In genomic region chr1:19596719-19597462, GRCh38 we compare ENCODE assay signal across 8 cellular contexts. TPM values are rescaled to one million over a fixed set of nuclear protein-coding genes. Genes with fewer than 3 reads are reported as not detected.
DNase-seq lines count a peak whose midpoint lies in the region; ATAC-seq and TF ChIP-seq lines count a peak whose summit lies in the region.

No MANE protein-coding gene starts in this region.

- H3K79me2 ChIP-seq in PC-9 (ENCODE audit: low read depth): peaks cover 50% of the 10 kb centered on the region

- H3F3A ChIP-seq in PC-9 (ENCODE audit: insufficient read depth, low read depth): peaks cover 12% of the 10 kb centered on the region; the same call in 1 of the 2 replicates

- H3K9me3 Mint-ChIP-seq in activated T-cell treated with anti-CD3 and anti-CD28 coated beads, Interleukin-2, amount 50 U/mL, for 4 hours: no peaks in the 10 kb centered on the region

- H3K4me3 ChIP-seq in PC-9 (peak overlapping the region; percentile 74), esophagus (ENCODE audit: low read depth in 1 of 2, low read length in 2 of 2) (peak overlapping the region; percentile 94 to 95), mucosa of rectum (ENCODE audit: low read length in 2 of 2) (peak overlapping the region; percentile 79 to 83)

- peak overlapping the region; percentile 84 for H3K27ac ChIP-seq in PC-9
- peak overlapping the region; percentile 92 to 97 for H3K27ac ChIP-seq in esophagus (ENCODE audit: low read depth in 2 of 2, low read length in 1 of 2)
- peak overlapping the region; percentile 93 to 97 for H3K27ac ChIP-seq in mucosa of rectum (ENCODE audit: low read depth in 2 of 2, low read length in 2 of 2)

- H3K4me3 Mint-ChIP-seq in activated T-cell treated with anti-CD3 and anti-CD28 coated beads, Interleukin-2, amount 50 U/mL, for 4 hours: peak overlapping the region; percentile 100

- peaks cover 48% of the 10 kb centered on the region for H3K4me1 Mint-ChIP-seq in activated T-cell treated with anti-CD3 and anti-CD28 coated beads, Interleukin-2, amount 50 U/mL, for 4 hours (ENCODE audit: low read depth)

- ATAC-seq in GM21723 (IDR thresholded peaks at IDR 0.05; ENCODE audit: unreplicated experiment): peak; percentile 89
- peak; percentile 83 to 88 for ATAC-seq in activated T-cell treated with anti-CD3 and anti-CD28 coated beads, Interleukin-2, amount 50 U/mL, for 4 hours

- intact Hi-C loops in PC-9 (cut with micrococcal nuclease; ENCODE audit: unreplicated experiment): loop anchor here (2.0 to 5.0 kb wide), 3 partner anchors 50 to 148 kb away; partner anchors contain the start of gene CAPZB

- in situ Hi-C loops in KBM-7 (cut with MboI; ENCODE audit: low pct_unique_long_range_greater_than_20kb, low sequenced_read_pairs): no loop called here

- H3K9me3 ChIP-seq in PC-9 (ENCODE audit: insufficient read depth, low read depth): no peaks in the 10 kb centered on the region
- H3K9me3 ChIP-seq in esophagus (ENCODE audit: control insufficient read depth in 2 of 2, insufficient read depth in 1 of 2, low read depth in 1 of 2, low read length in 1 of 2): no peaks in the 10 kb centered on the region
- no peaks in the 10 kb centered on the region for H3K9me3 ChIP-seq in mucosa of rectum (ENCODE audit: control insufficient read depth in 2 of 2, low read length in 2 of 2)

- H3K27me3 ChIP-seq in PC-9 (ENCODE audit: insufficient read depth, low read depth) (no peaks in the 10 kb centered on the region), esophagus (ENCODE audit: control insufficient read depth in 1 of 2, insufficient read depth in 2 of 2, low read length in 2 of 2) (no peaks in the 10 kb centered on the region), mucosa of rectum (ENCODE audit: control insufficient read depth in 2 of 2, insufficient read depth in 2 of 2, low read length in 2 of 2) (no peaks in the 10 kb centered on the region)

- H4K20me1 ChIP-seq in PC-9 (ENCODE audit: insufficient read depth): no peaks in the 10 kb centered on the region

- WGBS in esophagus, 2 donors: 0% methylated on average over 58 to 60 of the region's 60 CpGs

- no TSS peak for BruUV-seq in PC-9 (replicated peaks; lab: Mats Ljungman, UMichigan)

- no peaks in the 10 kb centered on the region for H3K36me3 ChIP-seq in PC-9 (ENCODE audit: low read depth)
- H3K36me3 ChIP-seq in esophagus (ENCODE audit: control insufficient read depth in 2 of 2, insufficient read depth in 2 of 2, low read length in 1 of 2): peaks cover 0 to 3% of the 10 kb centered on the region in 2 donors
- peaks cover 0 to 2% of the 10 kb centered on the region in 2 donors for H3K36me3 ChIP-seq in mucosa of rectum (ENCODE audit: control insufficient read depth in 2 of 2, insufficient read depth in 2 of 2, low read length in 2 of 2)

- H2AFZ ChIP-seq in PC-9: peak overlapping the region; percentile 87

- peaks cover 24% of the 10 kb centered on the region for H3K36me3 Mint-ChIP-seq in activated T-cell treated with anti-CD3 and anti-CD28 coated beads, Interleukin-2, amount 50 U/mL, for 4 hours (ENCODE audit: insufficient read depth)

- CTCF ChIA-PET in PC-9 (lab: Charles Lee): no interaction called here

- no peaks in the 10 kb centered on the region for H3K9me2 ChIP-seq in PC-9 (ENCODE audit: insufficient read depth)

- DNase-seq in DMS53 treated with DMSO at 0.1 percent for 48 hours (lab: John Stamatoyannopoulos, UW; ENCODE audit: unreplicated experiment) (peak; percentile 96), KBM-7 (peak; percentile 98), PC-9 (peak; percentile 92 to 94)
- peak; percentile 96 for DNase-seq in activated T-cell treated with anti-CD3 and anti-CD28 coated beads, Interleukin-2, amount 50 U/mL, for 4 hours
- DNase-seq in stimulated activated CD8-positive, alpha-beta memory T cell treated with anti-CD3 and anti-CD28 coated beads, Interleukin-4, amount 100 ng/mL, for 4 hours (ENCODE audit: low read depth in 2 of 2, low spot score in 1 of 2): peak; percentile 93 to 97

- H3K4me2 ChIP-seq in PC-9: peak overlapping the region; percentile 95

- H3K9ac ChIP-seq in mucosa of rectum (ENCODE audit: low read depth in 1 of 2, low read length in 2 of 2): peak overlapping the region; percentile 91 to 97

- no peaks in the 10 kb centered on the region for H3K27me3 Mint-ChIP-seq in activated T-cell treated with anti-CD3 and anti-CD28 coated beads, Interleukin-2, amount 50 U/mL, for 4 hours (ENCODE audit: low read depth)

- no peak for TF ChIP-seq CTCF in PC-9 (conservative IDR thresholded peaks at IDR 0.05)

- POLR2A ChIA-PET in PC-9 (lab: Charles Lee; ENCODE audit: unreplicated experiment): interaction anchor here (0.6 to 0.7 kb wide), 3 partner anchors 29 to 932 kb away, joined by 3 to 8 read pairs (median 5); partner anchors contain the start of gene CAPZB

- H3K4me1 ChIP-seq in PC-9 (replicated peaks; ENCODE audit: insufficient read depth) (peaks cover 18% of the 10 kb centered on the region; the same call in 1 of the 2 replicates), esophagus (ENCODE audit: control insufficient read depth in 2 of 2, insufficient read depth in 2 of 2, low read length in 1 of 2) (peaks cover 0 to 6% of the 10 kb centered on the region in 2 donors), mucosa of rectum (ENCODE audit: control insufficient read depth in 2 of 2, insufficient read depth in 2 of 2, low read length in 2 of 2) (peaks cover 33 to 34% of the 10 kb centered on the region in 2 donors)

RNA-seq across cellular contexts. Expression of gene NBL1, which starts 47.2 kb away (rescaled TPM):
- 32.5 and 36.9 TPM in 2 replicates for total RNA-seq in PC-9 (2021)
- total RNA-seq in activated T-cell treated with anti-CD3 and anti-CD28 coated beads, Interleukin-2, amount 50 U/mL, for 4 hours: 10 to 100 TPM; 20.7 to 27.6 (median 20.7) TPM
- 100 to 1,000 TPM in 1 of 2 donors, 10 to 100 TPM in 1; 91.7 to 111 TPM for polyA plus RNA-seq in esophagus

Comparison
In these comparisons a context has a peak if more than half of its experiments do, and no peak if none do; other contexts are left out.
1. Peak in every context shown above with its lines: DNase-seq, ATAC-seq, H3K4me3 ChIP-seq and H3K27ac ChIP-seq.